In the genomic region with DNA sequence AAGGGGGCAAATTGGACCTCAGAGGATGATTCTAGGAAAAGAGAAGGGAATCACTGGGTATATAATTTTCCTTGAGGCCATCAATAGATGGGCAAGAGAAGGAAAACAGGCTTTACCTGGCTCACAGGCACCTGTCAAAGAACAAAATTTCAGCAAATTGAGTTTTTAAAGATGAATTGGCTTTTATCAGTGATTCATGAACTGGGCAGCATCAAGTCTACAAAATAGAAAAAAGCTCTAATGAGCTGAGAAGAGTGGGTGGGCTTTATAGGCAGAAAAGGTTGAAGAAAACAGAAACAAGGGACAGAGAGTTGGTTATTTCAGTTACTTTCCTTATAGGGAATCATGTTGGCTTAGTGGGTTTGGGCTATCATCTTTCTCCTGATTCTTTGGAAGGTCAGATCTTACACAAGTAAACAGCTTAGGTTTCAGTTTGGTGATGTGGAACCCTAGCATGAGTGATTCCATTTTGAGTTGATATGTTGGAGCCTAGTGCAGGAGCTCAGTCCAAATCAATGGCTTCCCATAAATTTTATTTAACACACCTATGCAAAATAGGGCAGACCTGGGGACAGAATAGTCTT, we compare ENCODE assay signal across 2 cellular contexts.
TF ChIP-seq lines count a peak whose summit lies in the region.

No MANE protein-coding gene starts in this region.

TF ChIP-seq in GM23338, 12 proteins besides CTCF, POLR2A, EP300 and RAD21 (continued from another document):
- no peak for TF ChIP-seq JUNB (IDR thresholded peaks at IDR 0.05; ENCODE audit: unreplicated experiment)
- TF ChIP-seq, protein P1, sequence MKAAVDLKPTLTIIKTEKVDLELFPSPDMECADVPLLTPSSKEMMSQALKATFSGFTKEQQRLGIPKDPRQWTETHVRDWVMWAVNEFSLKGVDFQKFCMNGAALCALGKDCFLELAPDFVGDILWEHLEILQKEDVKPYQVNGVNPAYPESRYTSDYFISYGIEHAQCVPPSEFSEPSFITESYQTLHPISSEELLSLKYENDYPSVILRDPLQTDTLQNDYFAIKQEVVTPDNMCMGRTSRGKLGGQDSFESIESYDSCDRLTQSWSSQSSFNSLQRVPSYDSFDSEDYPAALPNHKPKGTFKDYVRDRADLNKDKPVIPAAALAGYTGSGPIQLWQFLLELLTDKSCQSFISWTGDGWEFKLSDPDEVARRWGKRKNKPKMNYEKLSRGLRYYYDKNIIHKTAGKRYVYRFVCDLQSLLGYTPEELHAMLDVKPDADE (IDR thresholded peaks at IDR 0.05) = no peak
- TF ChIP-seq, protein P2, sequence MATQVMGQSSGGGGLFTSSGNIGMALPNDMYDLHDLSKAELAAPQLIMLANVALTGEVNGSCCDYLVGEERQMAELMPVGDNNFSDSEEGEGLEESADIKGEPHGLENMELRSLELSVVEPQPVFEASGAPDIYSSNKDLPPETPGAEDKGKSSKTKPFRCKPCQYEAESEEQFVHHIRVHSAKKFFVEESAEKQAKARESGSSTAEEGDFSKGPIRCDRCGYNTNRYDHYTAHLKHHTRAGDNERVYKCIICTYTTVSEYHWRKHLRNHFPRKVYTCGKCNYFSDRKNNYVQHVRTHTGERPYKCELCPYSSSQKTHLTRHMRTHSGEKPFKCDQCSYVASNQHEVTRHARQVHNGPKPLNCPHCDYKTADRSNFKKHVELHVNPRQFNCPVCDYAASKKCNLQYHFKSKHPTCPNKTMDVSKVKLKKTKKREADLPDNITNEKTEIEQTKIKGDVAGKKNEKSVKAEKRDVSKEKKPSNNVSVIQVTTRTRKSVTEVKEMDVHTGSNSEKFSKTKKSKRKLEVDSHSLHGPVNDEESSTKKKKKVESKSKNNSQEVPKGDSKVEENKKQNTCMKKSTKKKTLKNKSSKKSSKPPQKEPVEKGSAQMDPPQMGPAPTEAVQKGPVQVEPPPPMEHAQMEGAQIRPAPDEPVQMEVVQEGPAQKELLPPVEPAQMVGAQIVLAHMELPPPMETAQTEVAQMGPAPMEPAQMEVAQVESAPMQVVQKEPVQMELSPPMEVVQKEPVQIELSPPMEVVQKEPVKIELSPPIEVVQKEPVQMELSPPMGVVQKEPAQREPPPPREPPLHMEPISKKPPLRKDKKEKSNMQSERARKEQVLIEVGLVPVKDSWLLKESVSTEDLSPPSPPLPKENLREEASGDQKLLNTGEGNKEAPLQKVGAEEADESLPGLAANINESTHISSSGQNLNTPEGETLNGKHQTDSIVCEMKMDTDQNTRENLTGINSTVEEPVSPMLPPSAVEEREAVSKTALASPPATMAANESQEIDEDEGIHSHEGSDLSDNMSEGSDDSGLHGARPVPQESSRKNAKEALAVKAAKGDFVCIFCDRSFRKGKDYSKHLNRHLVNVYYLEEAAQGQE (IDR thresholded peaks at IDR 0.05; ENCODE audit: unreplicated experiment) = no peak
- TF ChIP-seq, protein P3, sequence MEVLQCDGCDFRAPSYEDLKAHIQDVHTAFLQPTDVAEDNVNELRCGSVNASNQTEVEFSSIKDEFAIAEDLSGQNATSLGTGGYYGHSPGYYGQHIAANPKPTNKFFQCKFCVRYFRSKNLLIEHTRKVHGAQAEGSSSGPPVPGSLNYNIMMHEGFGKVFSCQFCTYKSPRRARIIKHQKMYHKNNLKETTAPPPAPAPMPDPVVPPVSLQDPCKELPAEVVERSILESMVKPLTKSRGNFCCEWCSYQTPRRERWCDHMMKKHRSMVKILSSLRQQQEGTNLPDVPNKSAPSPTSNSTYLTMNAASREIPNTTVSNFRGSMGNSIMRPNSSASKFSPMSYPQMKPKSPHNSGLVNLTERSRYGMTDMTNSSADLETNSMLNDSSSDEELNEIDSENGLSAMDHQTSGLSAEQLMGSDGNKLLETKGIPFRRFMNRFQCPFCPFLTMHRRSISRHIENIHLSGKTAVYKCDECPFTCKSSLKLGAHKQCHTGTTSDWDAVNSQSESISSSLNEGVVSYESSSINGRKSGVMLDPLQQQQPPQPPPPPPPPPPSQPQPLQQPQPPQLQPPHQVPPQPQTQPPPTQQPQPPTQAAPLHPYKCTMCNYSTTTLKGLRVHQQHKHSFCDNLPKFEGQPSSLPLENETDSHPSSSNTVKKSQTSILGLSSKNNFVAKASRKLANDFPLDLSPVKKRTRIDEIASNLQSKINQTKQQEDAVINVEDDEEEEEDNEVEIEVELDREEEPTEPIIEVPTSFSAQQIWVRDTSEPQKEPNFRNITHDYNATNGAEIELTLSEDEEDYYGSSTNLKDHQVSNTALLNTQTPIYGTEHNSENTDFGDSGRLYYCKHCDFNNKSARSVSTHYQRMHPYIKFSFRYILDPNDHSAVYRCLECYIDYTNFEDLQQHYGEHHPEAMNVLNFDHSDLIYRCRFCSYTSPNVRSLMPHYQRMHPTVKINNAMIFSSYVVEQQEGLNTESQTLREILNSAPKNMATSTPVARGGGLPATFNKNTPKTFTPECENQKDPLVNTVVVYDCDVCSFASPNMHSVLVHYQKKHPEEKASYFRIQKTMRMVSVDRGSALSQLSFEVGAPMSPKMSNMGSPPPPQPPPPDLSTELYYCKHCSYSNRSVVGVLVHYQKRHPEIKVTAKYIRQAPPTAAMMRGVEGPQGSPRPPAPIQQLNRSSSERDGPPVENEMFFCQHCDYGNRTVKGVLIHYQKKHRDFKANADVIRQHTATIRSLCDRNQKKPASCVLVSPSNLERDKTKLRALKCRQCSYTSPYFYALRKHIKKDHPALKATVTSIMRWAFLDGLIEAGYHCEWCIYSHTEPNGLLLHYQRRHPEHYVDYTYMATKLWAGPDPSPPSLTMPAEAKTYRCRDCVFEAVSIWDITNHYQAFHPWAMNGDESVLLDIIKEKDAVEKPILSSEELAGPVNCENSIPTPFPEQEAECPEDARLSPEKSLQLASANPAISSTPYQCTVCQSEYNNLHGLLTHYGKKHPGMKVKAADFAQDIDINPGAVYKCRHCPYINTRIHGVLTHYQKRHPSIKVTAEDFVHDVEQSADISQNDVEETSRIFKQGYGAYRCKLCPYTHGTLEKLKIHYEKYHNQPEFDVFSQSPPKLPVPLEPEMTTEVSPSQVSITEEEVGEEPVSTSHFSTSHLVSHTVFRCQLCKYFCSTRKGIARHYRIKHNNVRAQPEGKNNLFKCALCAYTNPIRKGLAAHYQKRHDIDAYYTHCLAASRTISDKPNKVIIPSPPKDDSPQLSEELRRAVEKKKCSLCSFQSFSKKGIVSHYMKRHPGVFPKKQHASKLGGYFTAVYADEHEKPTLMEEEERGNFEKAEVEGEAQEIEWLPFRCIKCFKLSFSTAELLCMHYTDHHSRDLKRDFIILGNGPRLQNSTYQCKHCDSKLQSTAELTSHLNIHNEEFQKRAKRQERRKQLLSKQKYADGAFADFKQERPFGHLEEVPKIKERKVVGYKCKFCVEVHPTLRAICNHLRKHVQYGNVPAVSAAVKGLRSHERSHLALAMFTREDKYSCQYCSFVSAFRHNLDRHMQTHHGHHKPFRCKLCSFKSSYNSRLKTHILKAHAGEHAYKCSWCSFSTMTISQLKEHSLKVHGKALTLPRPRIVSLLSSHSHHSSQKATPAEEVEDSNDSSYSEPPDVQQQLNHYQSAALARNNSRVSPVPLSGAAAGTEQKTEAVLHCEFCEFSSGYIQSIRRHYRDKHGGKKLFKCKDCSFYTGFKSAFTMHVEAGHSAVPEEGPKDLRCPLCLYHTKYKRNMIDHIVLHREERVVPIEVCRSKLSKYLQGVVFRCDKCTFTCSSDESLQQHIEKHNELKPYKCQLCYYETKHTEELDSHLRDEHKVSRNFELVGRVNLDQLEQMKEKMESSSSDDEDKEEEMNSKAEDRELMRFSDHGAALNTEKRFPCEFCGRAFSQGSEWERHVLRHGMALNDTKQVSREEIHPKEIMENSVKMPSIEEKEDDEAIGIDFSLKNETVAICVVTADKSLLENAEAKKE (CRISPR knock-in tag; IDR thresholded peaks at IDR 0.05) = no peak

TF ChIP-seq in GM12878, 131 proteins besides CTCF, POLR2A, EP300 and RAD21 (continued from another document):
- TF ChIP-seq WRNIP1 (IDR thresholded peaks at IDR 0.05; ENCODE audit: borderline replicate concordance, low read depth, low read length) (no peak), NFXL1 (IDR thresholded peaks at IDR 0.05; ENCODE audit: borderline replicate concordance) (no peak), LARP7 (IDR thresholded peaks at IDR 0.05) (no peak), ZSCAN29 (IDR thresholded peaks at IDR 0.05) (no peak), TCF3 (IDR thresholded peaks at IDR 0.05; ENCODE audit: borderline replicate concordance, insufficient read depth, low read depth, low read length) (no peak), FOS (IDR thresholded peaks at IDR 0.05; ENCODE audit: borderline replicate concordance, extremely low read depth, insufficient read length) (no peak)
- TF ChIP-seq, protein P4, sequence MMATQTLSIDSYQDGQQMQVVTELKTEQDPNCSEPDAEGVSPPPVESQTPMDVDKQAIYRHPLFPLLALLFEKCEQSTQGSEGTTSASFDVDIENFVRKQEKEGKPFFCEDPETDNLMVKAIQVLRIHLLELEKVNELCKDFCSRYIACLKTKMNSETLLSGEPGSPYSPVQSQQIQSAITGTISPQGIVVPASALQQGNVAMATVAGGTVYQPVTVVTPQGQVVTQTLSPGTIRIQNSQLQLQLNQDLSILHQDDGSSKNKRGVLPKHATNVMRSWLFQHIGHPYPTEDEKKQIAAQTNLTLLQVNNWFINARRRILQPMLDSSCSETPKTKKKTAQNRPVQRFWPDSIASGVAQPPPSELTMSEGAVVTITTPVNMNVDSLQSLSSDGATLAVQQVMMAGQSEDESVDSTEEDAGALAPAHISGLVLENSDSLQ (IDR thresholded peaks at IDR 0.05) = no peak
